1 cellular context compared by ENCODE assay signal in genomic region chr9:969310-969692, GRCh38.
TF ChIP-seq lines count a peak whose summit lies in the region.

No MANE protein-coding gene starts in this region.

TF ChIP-seq in GM23338, 12 proteins besides CTCF, POLR2A, EP300 and RAD21 (continued from another document):
- TF ChIP-seq REST (IDR thresholded peaks at IDR 0.05; ENCODE audit: unreplicated experiment), result no peak
- TF ChIP-seq STAT1 (IDR thresholded peaks at IDR 0.05; ENCODE audit: unreplicated experiment), result no peak
- no peak for TF ChIP-seq EZH2phosphoT487 (IDR thresholded peaks at IDR 0.05; ENCODE audit: unreplicated experiment)
- TF ChIP-seq, protein P1, sequence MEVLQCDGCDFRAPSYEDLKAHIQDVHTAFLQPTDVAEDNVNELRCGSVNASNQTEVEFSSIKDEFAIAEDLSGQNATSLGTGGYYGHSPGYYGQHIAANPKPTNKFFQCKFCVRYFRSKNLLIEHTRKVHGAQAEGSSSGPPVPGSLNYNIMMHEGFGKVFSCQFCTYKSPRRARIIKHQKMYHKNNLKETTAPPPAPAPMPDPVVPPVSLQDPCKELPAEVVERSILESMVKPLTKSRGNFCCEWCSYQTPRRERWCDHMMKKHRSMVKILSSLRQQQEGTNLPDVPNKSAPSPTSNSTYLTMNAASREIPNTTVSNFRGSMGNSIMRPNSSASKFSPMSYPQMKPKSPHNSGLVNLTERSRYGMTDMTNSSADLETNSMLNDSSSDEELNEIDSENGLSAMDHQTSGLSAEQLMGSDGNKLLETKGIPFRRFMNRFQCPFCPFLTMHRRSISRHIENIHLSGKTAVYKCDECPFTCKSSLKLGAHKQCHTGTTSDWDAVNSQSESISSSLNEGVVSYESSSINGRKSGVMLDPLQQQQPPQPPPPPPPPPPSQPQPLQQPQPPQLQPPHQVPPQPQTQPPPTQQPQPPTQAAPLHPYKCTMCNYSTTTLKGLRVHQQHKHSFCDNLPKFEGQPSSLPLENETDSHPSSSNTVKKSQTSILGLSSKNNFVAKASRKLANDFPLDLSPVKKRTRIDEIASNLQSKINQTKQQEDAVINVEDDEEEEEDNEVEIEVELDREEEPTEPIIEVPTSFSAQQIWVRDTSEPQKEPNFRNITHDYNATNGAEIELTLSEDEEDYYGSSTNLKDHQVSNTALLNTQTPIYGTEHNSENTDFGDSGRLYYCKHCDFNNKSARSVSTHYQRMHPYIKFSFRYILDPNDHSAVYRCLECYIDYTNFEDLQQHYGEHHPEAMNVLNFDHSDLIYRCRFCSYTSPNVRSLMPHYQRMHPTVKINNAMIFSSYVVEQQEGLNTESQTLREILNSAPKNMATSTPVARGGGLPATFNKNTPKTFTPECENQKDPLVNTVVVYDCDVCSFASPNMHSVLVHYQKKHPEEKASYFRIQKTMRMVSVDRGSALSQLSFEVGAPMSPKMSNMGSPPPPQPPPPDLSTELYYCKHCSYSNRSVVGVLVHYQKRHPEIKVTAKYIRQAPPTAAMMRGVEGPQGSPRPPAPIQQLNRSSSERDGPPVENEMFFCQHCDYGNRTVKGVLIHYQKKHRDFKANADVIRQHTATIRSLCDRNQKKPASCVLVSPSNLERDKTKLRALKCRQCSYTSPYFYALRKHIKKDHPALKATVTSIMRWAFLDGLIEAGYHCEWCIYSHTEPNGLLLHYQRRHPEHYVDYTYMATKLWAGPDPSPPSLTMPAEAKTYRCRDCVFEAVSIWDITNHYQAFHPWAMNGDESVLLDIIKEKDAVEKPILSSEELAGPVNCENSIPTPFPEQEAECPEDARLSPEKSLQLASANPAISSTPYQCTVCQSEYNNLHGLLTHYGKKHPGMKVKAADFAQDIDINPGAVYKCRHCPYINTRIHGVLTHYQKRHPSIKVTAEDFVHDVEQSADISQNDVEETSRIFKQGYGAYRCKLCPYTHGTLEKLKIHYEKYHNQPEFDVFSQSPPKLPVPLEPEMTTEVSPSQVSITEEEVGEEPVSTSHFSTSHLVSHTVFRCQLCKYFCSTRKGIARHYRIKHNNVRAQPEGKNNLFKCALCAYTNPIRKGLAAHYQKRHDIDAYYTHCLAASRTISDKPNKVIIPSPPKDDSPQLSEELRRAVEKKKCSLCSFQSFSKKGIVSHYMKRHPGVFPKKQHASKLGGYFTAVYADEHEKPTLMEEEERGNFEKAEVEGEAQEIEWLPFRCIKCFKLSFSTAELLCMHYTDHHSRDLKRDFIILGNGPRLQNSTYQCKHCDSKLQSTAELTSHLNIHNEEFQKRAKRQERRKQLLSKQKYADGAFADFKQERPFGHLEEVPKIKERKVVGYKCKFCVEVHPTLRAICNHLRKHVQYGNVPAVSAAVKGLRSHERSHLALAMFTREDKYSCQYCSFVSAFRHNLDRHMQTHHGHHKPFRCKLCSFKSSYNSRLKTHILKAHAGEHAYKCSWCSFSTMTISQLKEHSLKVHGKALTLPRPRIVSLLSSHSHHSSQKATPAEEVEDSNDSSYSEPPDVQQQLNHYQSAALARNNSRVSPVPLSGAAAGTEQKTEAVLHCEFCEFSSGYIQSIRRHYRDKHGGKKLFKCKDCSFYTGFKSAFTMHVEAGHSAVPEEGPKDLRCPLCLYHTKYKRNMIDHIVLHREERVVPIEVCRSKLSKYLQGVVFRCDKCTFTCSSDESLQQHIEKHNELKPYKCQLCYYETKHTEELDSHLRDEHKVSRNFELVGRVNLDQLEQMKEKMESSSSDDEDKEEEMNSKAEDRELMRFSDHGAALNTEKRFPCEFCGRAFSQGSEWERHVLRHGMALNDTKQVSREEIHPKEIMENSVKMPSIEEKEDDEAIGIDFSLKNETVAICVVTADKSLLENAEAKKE (CRISPR knock-in tag; IDR thresholded peaks at IDR 0.05), result no peak
- TF ChIP-seq NANOG (IDR thresholded peaks at IDR 0.05; ENCODE audit: borderline replicate concordance), result no peak
- TF ChIP-seq CREB1 (CRISPR knock-in tag; IDR thresholded peaks at IDR 0.05; ENCODE audit: low read depth), result no peak
- no peak for TF ChIP-seq ZNF331 (CRISPR knock-in tag; IDR thresholded peaks at IDR 0.05; ENCODE audit: low read depth)
- TF ChIP-seq, protein P2, sequence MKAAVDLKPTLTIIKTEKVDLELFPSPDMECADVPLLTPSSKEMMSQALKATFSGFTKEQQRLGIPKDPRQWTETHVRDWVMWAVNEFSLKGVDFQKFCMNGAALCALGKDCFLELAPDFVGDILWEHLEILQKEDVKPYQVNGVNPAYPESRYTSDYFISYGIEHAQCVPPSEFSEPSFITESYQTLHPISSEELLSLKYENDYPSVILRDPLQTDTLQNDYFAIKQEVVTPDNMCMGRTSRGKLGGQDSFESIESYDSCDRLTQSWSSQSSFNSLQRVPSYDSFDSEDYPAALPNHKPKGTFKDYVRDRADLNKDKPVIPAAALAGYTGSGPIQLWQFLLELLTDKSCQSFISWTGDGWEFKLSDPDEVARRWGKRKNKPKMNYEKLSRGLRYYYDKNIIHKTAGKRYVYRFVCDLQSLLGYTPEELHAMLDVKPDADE (IDR thresholded peaks at IDR 0.05), result no peak
